Comparison of ENCODE assay signal across 10 cellular contexts in the genomic region with DNA sequence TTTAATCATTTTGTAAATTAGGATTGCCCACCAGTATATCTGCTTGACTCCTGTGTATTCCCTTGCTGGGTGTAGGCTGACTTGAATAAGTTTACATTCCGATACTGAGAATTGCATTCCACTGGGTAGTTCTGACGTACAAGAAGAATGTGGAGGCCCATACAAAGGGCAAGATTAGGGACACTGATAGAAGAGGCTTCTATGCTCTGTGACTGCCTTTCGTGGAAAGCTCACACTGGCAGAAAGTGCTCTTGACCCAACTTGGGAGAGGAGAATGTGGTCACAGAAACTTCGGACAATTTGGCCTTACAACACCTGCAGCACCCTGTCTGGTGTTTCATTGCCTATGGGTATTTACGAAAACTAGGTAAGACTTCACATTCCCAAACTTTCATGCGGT.
DNase-seq lines count a peak whose midpoint lies in the region; ATAC-seq and TF ChIP-seq lines count a peak whose summit lies in the region.
"Had no signal": no experiment of that assay in that cellular context is flagged by ENCODE, and none has a peak within 500 bp of the region (broad histone marks: within the 10 kb centered on the region; RNA-seq: fewer than 3 reads in every experiment).

No MANE protein-coding gene starts in this region.

- H3K27ac ChIP-seq in HUES64 (ENCODE audit: low read depth, low read length) (peak overlapping the region; percentile 17), dorsolateral prefrontal cortex (peak overlapping the region in 24 of 59 donors; percentile 3 to 76 (median 53)), tibial artery (peak overlapping the region; percentile 36 to 44)

- TF ChIP-seq CTCF in dorsolateral prefrontal cortex (IDR thresholded peaks at IDR 0.05 in 54 of 56, conservative IDR thresholded peaks at IDR 0.05 in 2 of 56; ENCODE audit: low read depth in 1 of 56, partially characterized antibody in 56 of 56) = no peak
- no peak for TF ChIP-seq CTCF in tibial artery (IDR thresholded peaks at IDR 0.05)

- intact Hi-C loops in dorsolateral prefrontal cortex (cut with DNase I) (no loop called here), tibial artery (cut with DNase I; ENCODE audit: low total_unique reads) (no loop called here)

- H3K27me3 ChIP-seq in HUES64 (ENCODE audit: insufficient read depth, low read length) (no peaks in the 10 kb centered on the region), dorsolateral prefrontal cortex (no peaks in the 10 kb centered on the region), tibial artery (no peaks in the 10 kb centered on the region)

- H3K4me1 ChIP-seq in HUES64 (ENCODE audit: insufficient read depth, low read length) (peaks cover 61% of the 10 kb centered on the region), tibial artery (peaks cover 0 to 33% (median 14%) of the 10 kb centered on the region in 4 donors)

- ATAC-seq in GM19397 (IDR thresholded peaks at IDR 0.05; ENCODE audit: unreplicated experiment) (no peak), GM18517 (IDR thresholded peaks at IDR 0.05; ENCODE audit: unreplicated experiment) (no peak)
- ATAC-seq: natural killer cell had no signal

- H3K4me3 ChIP-seq in HUES64 (ENCODE audit: low read length) (no peak overlapping the region), dorsolateral prefrontal cortex (peak overlapping the region in 52 of 59 donors; percentile 2 to 66 (median 46)), tibial artery (peak overlapping the region; percentile 17 to 43)

- DNase-seq in dorsolateral prefrontal cortex = no peak
- DNase-seq in kidney glomerular epithelial cell (lab: John Stamatoyannopoulos, UW) = peak; percentile 24
- no peak for DNase-seq in tibial artery
- DNase-seq in cerebellar cortex (ENCODE audit: low spot score) = no peak
- DNase-seq: effector memory CD4-positive, alpha-beta T cell; natural killer cell; stimulated activated CD8-positive, alpha-beta memory T cell treated with anti-CD3 and anti-CD28 coated beads, Interleukin-4, amount 100 ng/mL, for 48 hours had no signal

- peak overlapping the region; percentile 31; the same call in 1 of the 2 replicates for H3K9ac ChIP-seq in HUES64 (ENCODE audit: low read depth, low read length)

- H3K36me3 ChIP-seq in HUES64 (ENCODE audit: insufficient read depth, low read length) (no peaks in the 10 kb centered on the region), tibial artery (no peaks in the 10 kb centered on the region)

- H3K9me3 ChIP-seq in HUES64 (ENCODE audit: insufficient read depth, low read depth, low read length) = no peaks in the 10 kb centered on the region
- no peaks in the 10 kb centered on the region for H3K9me3 ChIP-seq in tibial artery

- WGBS in HUES64 = 79% methylated on average over 6 of the region's 6 CpGs
